ENCODE assay signal across 1 cellular context in genomic region chr5:166720026-166720425, GRCh38.
TF ChIP-seq lines count a peak whose summit lies in the region.

No MANE protein-coding gene starts in this region.

TF ChIP-seq in HepG2, 621 proteins besides CTCF, POLR2A, EP300 and RAD21 (continued from another document):
- TF ChIP-seq FOXP4 (CRISPR knock-in tag; IDR thresholded peaks at IDR 0.05) (no peak), MED8 (CRISPR knock-in tag; IDR thresholded peaks at IDR 0.05; ENCODE audit: insufficient replicate concordance) (no peak)
